ENCODE assay signal across 8 cellular contexts in the genomic region with DNA sequence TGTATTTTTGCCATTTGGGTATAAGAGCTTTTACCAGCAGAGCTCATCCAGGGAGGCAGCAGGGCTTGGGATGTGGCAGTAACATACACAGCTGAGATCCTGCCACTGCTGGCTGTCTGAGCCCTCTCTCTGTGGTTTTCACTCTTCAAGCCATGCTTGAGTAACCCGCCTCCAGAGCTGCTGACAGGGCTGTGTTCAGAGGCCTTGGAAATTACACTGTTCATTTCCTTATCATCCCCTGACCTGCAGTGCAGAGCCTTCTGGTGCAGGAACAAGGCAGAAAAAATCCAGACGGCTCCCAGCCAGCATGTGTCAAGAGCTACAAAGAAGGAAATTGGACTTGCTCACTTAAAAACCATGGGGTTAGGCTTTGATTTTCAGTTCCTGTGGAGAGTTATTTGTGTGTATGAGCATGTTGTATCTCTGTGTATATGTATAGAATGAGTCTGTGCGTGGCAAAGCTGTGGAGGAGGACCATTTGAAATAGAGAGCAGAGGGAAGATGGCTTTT. TPM values are rescaled to one million over a fixed set of nuclear protein-coding genes. Genes with fewer than 3 reads are reported as not detected.
DNase-seq lines count a peak whose midpoint lies in the region; ATAC-seq and TF ChIP-seq lines count a peak whose summit lies in the region.

No MANE protein-coding gene starts in this region.

- H3K27me3 Mint-ChIP-seq in CD14-positive monocyte (ENCODE audit: low read depth in 3 of 3) = no peaks in the 10 kb centered on the region
- H3K27me3 Mint-ChIP-seq in naive B cell = no peaks in the 10 kb centered on the region

- intact Hi-C loops in CD14-positive monocyte (cut with micrococcal nuclease) = no loop called here

- H3K36me3 Mint-ChIP-seq in CD14-positive monocyte (peaks cover 35 to 42% of the 10 kb centered on the region in 2 donors), naive B cell (no peaks in the 10 kb centered on the region)

- no peak overlapping the region for H3K4me3 ChIP-seq in epithelial cell of esophagus (ENCODE audit: low read length)

- TF ChIP-seq CTCF in CD14-positive monocyte (IDR thresholded peaks at IDR 0.05) (no peak), epithelial cell of esophagus (IDR thresholded peaks at IDR 0.05; ENCODE audit: insufficient read depth, low read depth, low read length, missing control alignments) (no peak)

- H3K9me3 Mint-ChIP-seq in CD14-positive monocyte (no peaks in the 10 kb centered on the region), naive B cell (no peaks in the 10 kb centered on the region)

- H3K4me1 Mint-ChIP-seq in CD14-positive monocyte = peaks cover 34% of the 10 kb centered on the region
- H3K4me1 Mint-ChIP-seq in naive B cell = peaks cover 36 to 40% (median 36%) of the 10 kb centered on the region in 3 donors

- peak; percentile 69 for ATAC-seq in GM19035 (IDR thresholded peaks at IDR 0.05; ENCODE audit: unreplicated experiment)
- peak; percentile 82 to 85 for ATAC-seq in naive B cell (ENCODE audit: low read depth in 2 of 2)

- H3K4me3 Mint-ChIP-seq in CD14-positive monocyte (no peak overlapping the region), naive B cell (peak overlapping the region; percentile 5 to 86 (median 66))

- H3K27ac Mint-ChIP-seq in CD14-positive monocyte (peak overlapping the region in 6 of 7 donors; percentile 6 to 81 (median 62)), naive B cell (peak overlapping the region in 5 of 6 donors; percentile 0 to 89 (median 63))

- DNase-seq in CD14-positive monocyte (ENCODE audit: low spot score) = no peak
- peak; percentile 26 for DNase-seq in HT1080 (ENCODE audit: low read depth)
- DNase-seq in activated CD4-positive, alpha-beta T cell treated with anti-CD3 and anti-CD28 coated beads, Interleukin-2, amount 50 U/mL, for 4 hours = peak; percentile 29 to 35
- DNase-seq in epithelial cell of esophagus (ENCODE audit: low read depth) = peak; percentile 20
- peak; percentile 31 for DNase-seq in naive B cell
- peak; percentile 16 for DNase-seq in stimulated activated naive CD4-positive, alpha-beta T cell treated with Interleukin-2 at 50 U/mL for 16 hours (lab: John Stamatoyannopoulos, UW)
- no peak for DNase-seq in NCI-H2081 treated with DMSO at 0.1 percent for 48 hours (lab: John Stamatoyannopoulos, UW)

RNA-seq across cellular contexts. Expression of gene ZNF609, which starts 47.0 kb away (rescaled TPM):
- polyA plus RNA-seq in CD14-positive monocyte = 1 to 10 TPM; 1.3 to 1.7 TPM
- 13.7 and 18.1 TPM in 2 replicates for total RNA-seq in HT1080 (2014; rRNA removed; shearing (Covaris generic))
- polyA plus RNA-seq in HT1080 (2015; cell fraction: cytosol; rRNA removed) = 11.3 and 13.3 TPM in 2 replicates
- polyA plus RNA-seq in HT1080 (2015; cell fraction: nucleus; rRNA removed) = 18.0 and 21.4 TPM in 2 replicates
- polyA plus RNA-seq in naive B cell (ENCODE audit: low read depth in 6 of 6) = 1 to 10 TPM in 5 of 6 donors, under 1 TPM in 1; 0.83 to 4.4 (median 2.6) TPM

Comparison
In these comparisons a context has a peak if more than half of its experiments do, and no peak if none do; other contexts are left out.
1. DNase-seq: peak in HT1080 (single experiment), activated CD4-positive, alpha-beta T cell treated with anti-CD3 and anti-CD28 coated beads, Interleukin-2, amount 50 U/mL, for 4 hours (2 of 2), epithelial cell of esophagus (single experiment), naive B cell (single experiment) and stimulated activated naive CD4-positive, alpha-beta T cell treated with Interleukin-2 at 50 U/mL for 16 hours (single experiment); none in CD14-positive monocyte (single experiment) and NCI-H2081 treated with DMSO at 0.1 percent for 48 hours (single experiment).
2. H3K4me3 Mint-ChIP-seq: peak in naive B cell (8 of 8); none in CD14-positive monocyte (0 of 2).